8 cellular contexts compared by ENCODE assay signal in the genomic region with DNA sequence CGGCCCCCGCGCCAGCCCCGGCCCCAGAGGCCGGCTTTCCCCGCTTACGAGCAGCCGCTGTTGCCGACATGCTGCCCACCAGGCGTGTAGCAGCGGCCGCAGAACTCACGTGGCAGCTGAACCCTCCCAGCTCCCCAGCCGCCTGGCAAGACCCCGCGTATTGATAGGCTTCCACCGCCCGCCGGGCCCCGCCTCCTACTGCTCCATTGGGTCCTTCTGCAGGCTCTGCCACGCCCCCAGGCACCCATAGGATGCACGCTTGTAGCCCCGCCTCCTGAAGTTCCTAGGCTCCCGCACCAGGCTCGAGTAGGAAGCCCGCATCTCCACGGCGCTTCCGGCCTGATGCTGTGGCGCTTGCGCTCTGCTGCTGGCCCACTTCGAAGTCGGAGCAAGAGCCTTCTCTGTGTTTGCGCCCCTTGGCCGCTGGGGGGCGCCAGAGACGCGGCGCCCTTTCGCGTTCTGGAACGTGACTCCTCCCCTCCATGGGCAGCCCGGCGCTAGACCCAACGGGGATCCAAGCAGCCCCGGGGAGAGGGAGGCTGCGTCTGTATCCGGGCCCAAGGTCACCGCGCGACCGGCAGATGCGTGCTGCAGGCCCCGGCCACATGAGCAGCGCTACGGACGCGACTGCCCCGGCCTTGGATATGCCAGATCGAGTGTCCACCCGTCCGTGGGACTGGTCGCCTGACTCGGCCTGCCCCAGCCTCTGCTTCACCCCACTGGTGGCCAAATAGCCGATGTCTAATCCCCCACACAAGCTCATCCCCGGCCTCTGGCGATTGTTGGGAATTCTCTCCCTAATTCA. TPM values are rescaled to one million over a fixed set of nuclear protein-coding genes. Genes with fewer than 3 reads are reported as not detected.
A peak's percentile ranks its signal among the peaks of the same experiment; 100 is the strongest.
DNase-seq lines count a peak whose midpoint lies in the region; ATAC-seq lines count a peak whose summit lies in the region.

Gene PARP3 (plus strand): TSS at position 566 of the 805 bp plus-strand sequence. CDS start 993 bp downstream, outside the sequence.
A gene with protein sequence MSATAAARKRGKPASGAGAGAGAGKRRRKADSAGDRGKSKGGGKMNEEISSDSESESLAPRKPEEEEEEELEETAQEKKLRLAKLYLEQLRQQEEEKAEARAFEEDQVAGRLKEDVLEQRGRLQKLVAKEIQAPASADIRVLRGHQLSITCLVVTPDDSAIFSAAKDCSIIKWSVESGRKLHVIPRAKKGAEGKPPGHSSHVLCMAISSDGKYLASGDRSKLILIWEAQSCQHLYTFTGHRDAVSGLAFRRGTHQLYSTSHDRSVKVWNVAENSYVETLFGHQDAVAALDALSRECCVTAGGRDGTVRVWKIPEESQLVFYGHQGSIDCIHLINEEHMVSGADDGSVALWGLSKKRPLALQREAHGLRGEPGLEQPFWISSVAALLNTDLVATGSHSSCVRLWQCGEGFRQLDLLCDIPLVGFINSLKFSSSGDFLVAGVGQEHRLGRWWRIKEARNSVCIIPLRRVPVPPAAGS (minus strand): TSS at position 107 of the 805 bp plus-strand sequence. CDS start 37 bp downstream, at position 70.

- peaks cover 28 to 34% of the 10 kb centered on the region in 2 donors for H3K4me1 Mint-ChIP-seq in effector memory CD8-positive, alpha-beta T cell (ENCODE audit: low read depth in 2 of 2)
- H3K4me1 Mint-ChIP-seq in memory B cell = peaks cover 11% of the 10 kb centered on the region

- peak within 1 kb of the TSS; percentile 89 to 93 for H3K27ac Mint-ChIP-seq in effector memory CD8-positive, alpha-beta T cell
- peak within 1 kb of the TSS; percentile 53 for H3K27ac Mint-ChIP-seq in memory B cell

- peak within 1 kb of the TSS; percentile 86 to 92 for H3K4me3 Mint-ChIP-seq in effector memory CD8-positive, alpha-beta T cell
- peak within 1 kb of the TSS; percentile 88 for H3K4me3 Mint-ChIP-seq in memory B cell

- no peaks in the 10 kb centered on the region for H3K9me3 Mint-ChIP-seq in effector memory CD8-positive, alpha-beta T cell
- H3K9me3 Mint-ChIP-seq in memory B cell = no peaks in the 10 kb centered on the region

- H3K36me3 Mint-ChIP-seq in effector memory CD8-positive, alpha-beta T cell (ENCODE audit: insufficient read depth) = peaks cover 9% of the 10 kb centered on the region
- peaks cover 16% of the 10 kb centered on the region for H3K36me3 Mint-ChIP-seq in memory B cell

- no peaks in the 10 kb centered on the region for H3K27me3 Mint-ChIP-seq in effector memory CD8-positive, alpha-beta T cell
- no peaks in the 10 kb centered on the region for H3K27me3 Mint-ChIP-seq in memory B cell

- peak; percentile 94 for ATAC-seq in GM19468 (IDR thresholded peaks at IDR 0.05; ENCODE audit: extremely low read depth, unreplicated experiment)
- peak; percentile 90 for ATAC-seq in effector memory CD8-positive, alpha-beta T cell (replicated peaks)
- ATAC-seq in memory B cell (ENCODE audit: low read depth) = peak; percentile 87

- DNase-seq in COLO829 (ENCODE audit: low spot score) (peak; percentile 100), HT-29 (ENCODE audit: low spot score) (peak; percentile 98), NOMO-1 (lab: John Stamatoyannopoulos, UW; ENCODE audit: unreplicated experiment in 2 of 2) (peak; percentile 100), memory B cell (ENCODE audit: low spot score in 2 of 2) (peak; percentile 93 to 98)
- DNase-seq in activated CD8-positive, alpha-beta memory T cell treated with anti-CD3 and anti-CD28 coated beads for 4 hours (ENCODE audit: low read depth in 2 of 2) = peak; percentile 99
- DNase-seq in effector memory CD8-positive, alpha-beta T cell = peak; percentile 98 to 99 (median 99)
- peak; percentile 99 for DNase-seq in stimulated activated CD8-positive, alpha-beta memory T cell treated with anti-CD3 and anti-CD28 coated beads, Interleukin-12 subunit alpha, Interleukin-12 subunit beta, amount 100 ng/mL, for 4 hours (ENCODE audit: low read depth)

RNA-seq across cellular contexts. Expression of gene PARP3, which starts in this region (rescaled TPM):
- total RNA-seq in HT-29 (2014; rRNA removed; shearing (Covaris generic)) = 5.8 and 6.0 TPM in 2 replicates

RNA-seq across cellular contexts. Expression of the second gene that starts in this region (rescaled TPM):
- 84.5 and 91.7 TPM in 2 replicates for total RNA-seq in HT-29 (2014; rRNA removed; shearing (Covaris generic))

Comparison
In these comparisons a context has a peak if more than half of its experiments do, and no peak if none do; other contexts are left out.
1. Peak in every context shown above with its lines: DNase-seq and ATAC-seq.